ENCODE assay signal across 8 cellular contexts in genomic region chr18:809985-810642, GRCh38. TPM values are rescaled to one million over a fixed set of nuclear protein-coding genes. Genes with fewer than 3 reads are reported as not detected.
DNase-seq lines count a peak whose midpoint lies in the region; ATAC-seq, FAIRE-seq and TF ChIP-seq lines count a peak whose summit lies in the region.

No MANE protein-coding gene starts in this region.

- H3K9ac ChIP-seq in SK-N-MC (ENCODE audit: insufficient read length), result peak overlapping the region; percentile 93

- H3K27ac ChIP-seq in SK-N-MC, result no peak overlapping the region
- H3K27ac ChIP-seq in right lobe of liver, result peak overlapping the region in 2 of 3 donors; percentile 86 to 94

- intact Hi-C loops in right lobe of liver (cut with DNase I), result no loop called here

- WGBS in right lobe of liver (ENCODE audit: insufficient coverage, low coverage, low lambda C conversion rate, missing lambda C conversion rate), result 14% methylated on average over 6 of the region's 6 CpGs

- H3K9me3 ChIP-seq in HAP-1, result no peaks in the 10 kb centered on the region
- no peaks in the 10 kb centered on the region for H3K9me3 ChIP-seq in SK-N-MC (ENCODE audit: low read depth, low read length)
- no peaks in the 10 kb centered on the region for H3K9me3 ChIP-seq in right lobe of liver

- no peak for TF ChIP-seq POLR2A in GM12891 (IDR thresholded peaks at IDR 0.05; ENCODE audit: low read depth, low read length)
- TF ChIP-seq POLR2A in right lobe of liver (IDR thresholded peaks at IDR 0.05), result no peak

- ATAC-seq in right lobe of liver, result no peak

- H3K27me3 ChIP-seq in HAP-1 (ENCODE audit: low read depth) (no peaks in the 10 kb centered on the region), right lobe of liver (no peaks in the 10 kb centered on the region)

- H3K4me3 ChIP-seq in HAP-1, result peak overlapping the region; percentile 87
- peak overlapping the region; percentile 98 for H3K4me3 ChIP-seq in SK-N-MC
- peak overlapping the region in 2 of 3 donors; percentile 67 to 91 for H3K4me3 ChIP-seq in right lobe of liver

- DNase-seq in GM12891 (ENCODE audit: insufficient read length, low spot score), result no peak
- peak in 1 of 2 experiments; percentile 29 for DNase-seq in HAP-1 (ENCODE audit: low spot score in 2 of 2)
- DNase-seq in SK-N-MC (ENCODE audit: low read depth, low spot score), result no peak
- DNase-seq in right lobe of liver, result no peak
- DNase-seq in activated gamma-delta T cell (lab: John Stamatoyannopoulos, UW), result no peak
- DNase-seq in AG08396 (ENCODE audit: low spot score), result no peak
- DNase-seq in GDM1 (lab: John Stamatoyannopoulos, UW), result no peak
- no peak for DNase-seq in NCI-H69 (lab: John Stamatoyannopoulos, UW)

- H3K4me1 ChIP-seq in HAP-1 (peaks cover 15% of the 10 kb centered on the region), right lobe of liver (peaks cover 0 to 30% (median 5%) of the 10 kb centered on the region in 4 donors)

- TF ChIP-seq CTCF in right lobe of liver (IDR thresholded peaks at IDR 0.05), result peak in 1 of 4 donors; percentile 8

- no peaks in the 10 kb centered on the region for H3K36me3 ChIP-seq in HAP-1 (replicated peaks)
- no peaks in the 10 kb centered on the region for H3K36me3 ChIP-seq in SK-N-MC (ENCODE audit: insufficient read depth, low read length)
- no peaks in the 10 kb centered on the region for H3K36me3 ChIP-seq in right lobe of liver

- FAIRE-seq in GM12891 (lab: Jason Lieb, UNC), result peak; percentile 68

- in situ Hi-C loops in HAP-1 (cut with MboI; ENCODE audit: low sequenced_read_pairs), result no loop called here

TF ChIP-seq in GM12891, 5 proteins besides CTCF, POLR2A, EP300 and RAD21:
- TF ChIP-seq POLR2AphosphoS5 (IDR thresholded peaks at IDR 0.05; ENCODE audit: low read depth, low read length) (no peak), SPI1 (IDR thresholded peaks at IDR 0.05; ENCODE audit: low read depth, low read length) (no peak), PAX5 (IDR thresholded peaks at IDR 0.05; ENCODE audit: insufficient read depth, low read length, severe bottlenecking) (no peak), TAF1 (IDR thresholded peaks at IDR 0.05; ENCODE audit: low read depth, low read length) (no peak), POU2F2 (IDR thresholded peaks at IDR 0.05; ENCODE audit: low read depth, low read length) (no peak)

RNA-seq across cellular contexts. Expression of gene YES1, which starts 1.9 kb away (rescaled TPM):
- polyA plus RNA-seq in GM12891 (2012; ENCODE audit: low read depth, missing spikeins), result 2.5 TPM
- total RNA-seq in right lobe of liver, result 10 to 100 TPM; 30.6 to 79.8 (median 43.2) TPM
